9 cellular contexts compared by ENCODE assay signal in the genomic region with DNA sequence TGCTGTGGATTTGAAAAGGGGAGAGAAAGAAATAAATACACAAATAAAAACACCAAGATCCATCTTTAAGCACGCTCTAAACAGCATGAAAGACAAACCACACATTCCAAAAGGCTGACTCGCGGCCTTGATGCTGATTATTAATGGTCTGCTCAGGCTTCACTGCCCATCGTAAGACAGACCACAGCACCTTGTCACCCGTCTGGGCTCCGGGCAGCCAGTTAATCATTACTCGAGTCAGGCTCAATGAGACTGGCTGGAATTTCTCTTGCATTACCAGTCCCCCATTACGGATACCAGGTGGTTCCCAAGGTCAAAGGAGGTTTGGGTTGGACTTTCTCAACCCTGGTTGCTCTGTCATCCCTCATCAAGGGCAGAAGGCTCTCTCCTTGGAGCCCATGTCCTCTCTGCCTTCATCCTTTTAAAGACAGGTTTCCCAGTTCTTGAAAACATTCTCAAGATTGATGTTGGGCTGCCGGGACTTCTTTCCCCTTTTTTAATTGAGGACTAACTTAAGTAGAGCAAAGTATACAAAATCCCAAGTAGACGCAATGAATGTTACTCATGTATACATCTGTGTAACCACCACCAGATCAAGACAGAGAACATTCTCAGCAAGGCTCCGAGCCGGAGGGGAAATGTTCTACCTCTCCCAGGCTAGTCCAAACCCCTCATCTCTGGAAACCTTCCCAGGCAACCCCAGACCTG. TPM values are rescaled to one million over a fixed set of nuclear protein-coding genes. Genes with fewer than 3 reads are reported as not detected.
A peak's percentile ranks its signal among the peaks of the same experiment; 100 is the strongest.
DNase-seq lines count a peak whose midpoint lies in the region; ATAC-seq, FAIRE-seq and TF ChIP-seq lines count a peak whose summit lies in the region.
"Had no signal": no experiment of that assay in that cellular context is flagged by ENCODE, and none has a peak within 500 bp of the region (broad histone marks: within the 10 kb centered on the region; RNA-seq: fewer than 3 reads in every experiment).

No MANE protein-coding gene starts in this region.

- peak; percentile 83 for ATAC-seq in foreskin keratinocyte
- ATAC-seq in HG02571 (IDR thresholded peaks at IDR 0.05; ENCODE audit: unreplicated experiment): no peak
- no peak for ATAC-seq in GM18867 (IDR thresholded peaks at IDR 0.05; ENCODE audit: unreplicated experiment)

- H3K9me3 ChIP-seq in SJSA1 (replicated peaks): no peaks in the 10 kb centered on the region
- H3K9me3 ChIP-seq in skeletal muscle satellite cell (replicated peaks; ENCODE audit: low read length): no peaks in the 10 kb centered on the region

- H3K36me3 ChIP-seq in SJSA1 (peaks cover 90% of the 10 kb centered on the region), skeletal muscle satellite cell (ENCODE audit: insufficient read depth, low read length) (peaks cover 69% of the 10 kb centered on the region)

- DNase-seq in GM18507 (ENCODE audit: extremely low spot score, insufficient read length, low read depth) (no peak), SJSA1 (ENCODE audit: low read depth in 1 of 2, low spot score in 2 of 2) (peak; percentile 96 to 97), foreskin keratinocyte (peak; percentile 95 to 97), DMS153 treated with DMSO at 0.1 percent for 48 hours (lab: John Stamatoyannopoulos, UW; ENCODE audit: unreplicated experiment) (no peak), NCI-H82 treated with DMSO at 0.1 percent for 48 hours (lab: John Stamatoyannopoulos, UW; ENCODE audit: unreplicated experiment) (no peak)

- H3K4me3 ChIP-seq in SJSA1 (no peak overlapping the region), skeletal muscle satellite cell (ENCODE audit: low read length) (peak overlapping the region; percentile 45)

- no peaks in the 10 kb centered on the region for H3K27me3 ChIP-seq in SJSA1 (replicated peaks)
- H3K27me3 ChIP-seq in foreskin keratinocyte: no peaks in the 10 kb centered on the region
- H3K27me3 ChIP-seq in skeletal muscle satellite cell (ENCODE audit: control insufficient read depth, insufficient read depth, low read length): no peaks in the 10 kb centered on the region

- peak overlapping the region; percentile 56 for H3K9ac ChIP-seq in skeletal muscle satellite cell (ENCODE audit: low read depth, low read length)

- no peak for TF ChIP-seq CTCF in foreskin keratinocyte (conservative IDR thresholded peaks at IDR 0.05)

- peak; percentile 21 for FAIRE-seq in GM18507 (lab: Jason Lieb, UNC)

- H3K4me2 ChIP-seq in skeletal muscle satellite cell (ENCODE audit: low read length): peak overlapping the region; percentile 75

- H3K27ac ChIP-seq in SJSA1 (peak overlapping the region; percentile 56), foreskin keratinocyte (peak overlapping the region; percentile 72)
- H3K27ac ChIP-seq: HL-60 had no signal

- H3K4me1 ChIP-seq in SJSA1 (replicated peaks): peaks cover 97% of the 10 kb centered on the region
- peaks cover 65% of the 10 kb centered on the region for H3K4me1 ChIP-seq in foreskin keratinocyte
- H3K4me1 ChIP-seq in skeletal muscle satellite cell (ENCODE audit: control insufficient read depth, insufficient read depth, low read length): peaks cover 93% of the 10 kb centered on the region

RNA-seq across cellular contexts. Expression of gene SMAD7, which starts 8.1 kb away (rescaled TPM):
- 52.2 and 64.5 TPM in 2 replicates for total RNA-seq in SJSA1 (2014; rRNA removed; shearing (Covaris generic))
- total RNA-seq in foreskin keratinocyte: 7.2 and 10.5 TPM in 2 replicates
- 4.3 and 5.2 TPM in 2 replicates for polyA plus RNA-seq in foreskin keratinocyte
- total RNA-seq in skeletal muscle satellite cell (2012; rRNA removed): 4.8 and 7.6 TPM in 2 replicates

Comparison
In these comparisons a context has a peak if more than half of its experiments do, and no peak if none do; other contexts are left out.
1. DNase-seq: peak in SJSA1 (2 of 2) and foreskin keratinocyte (2 of 2); none in GM18507 (single experiment), DMS153 treated with DMSO at 0.1 percent for 48 hours (single experiment) and NCI-H82 treated with DMSO at 0.1 percent for 48 hours (single experiment).